20 cellular contexts compared by ENCODE assay signal in genomic region chr15:86115138-86115801, GRCh38. TPM values are rescaled to one million over a fixed set of nuclear protein-coding genes. Genes with fewer than 3 reads are reported as not detected.
DNase-seq lines count a peak whose midpoint lies in the region; ATAC-seq, FAIRE-seq and TF ChIP-seq lines count a peak whose summit lies in the region.
"Had no signal": no experiment of that assay in that cellular context is flagged by ENCODE, and none has a peak within 500 bp of the region (broad histone marks: within the 10 kb centered on the region; RNA-seq: fewer than 3 reads in every experiment).

No MANE protein-coding gene starts in this region.

- TF ChIP-seq RAD21 in A549 (conservative IDR thresholded peaks at IDR 0.05 in 1 of 2, IDR thresholded peaks at IDR 0.05 in 1 of 2): peak in 1 of 2 experiments; percentile 39; a peak in 2 of 5 replicates

- H3K4me1 ChIP-seq in A549: no peaks in the 10 kb centered on the region
- H3K4me1 ChIP-seq: upper lobe of left lung had no signal

- no peak overlapping the region for H3K4me2 ChIP-seq in A549

- no peak overlapping the region for H3K27ac ChIP-seq in A549
- H3K27ac ChIP-seq: GM23248, HL-60, upper lobe of left lung had no signal

- H3K9me3 Mint-ChIP-seq in WTC11: peaks cover 14% of the 10 kb centered on the region
- H3K9me3 Mint-ChIP-seq: naive thymus-derived CD4-positive, alpha-beta T cell had no signal

- H3K36me3 Mint-ChIP-seq in WTC11: peaks cover 11% of the 10 kb centered on the region
- H3K36me3 Mint-ChIP-seq: activated naive CD8-positive, alpha-beta T cell; naive thymus-derived CD4-positive, alpha-beta T cell had no signal

- H3K4me3 ChIP-seq in A549: no peak overlapping the region
- H3K4me3 ChIP-seq in Jurkat, Clone E6-1 (ENCODE audit: low read length): no peak overlapping the region
- H3K4me3 ChIP-seq: GM23248, upper lobe of left lung had no signal

- H3K27me3 Mint-ChIP-seq in WTC11 (ENCODE audit: low read depth): no peaks in the 10 kb centered on the region

- H3K27ac Mint-ChIP-seq in WTC11: no peak overlapping the region
- H3K27ac Mint-ChIP-seq: activated naive CD8-positive, alpha-beta T cell; naive thymus-derived CD4-positive, alpha-beta T cell had no signal

- H3K9me3 ChIP-seq in A549: no peaks in the 10 kb centered on the region
- H3K9me3 ChIP-seq: upper lobe of left lung had no signal

- FAIRE-seq in A549 (lab: Jason Lieb, UNC): no peak
- FAIRE-seq: keratinocyte, TTC549 had no signal

- DNase-seq in A549 (ENCODE audit: low read depth in 1 of 2, low spot score in 1 of 2) (no peak), WTC11 (ENCODE audit: low spot score) (no peak), midbrain (lab: John Stamatoyannopoulos, UW) (peak; percentile 0), NCI-H748 treated with DMSO at 0.1 percent for 48 hours (lab: John Stamatoyannopoulos, UW) (no peak), NOMO-1 (lab: John Stamatoyannopoulos, UW; ENCODE audit: unreplicated experiment in 2 of 2) (no peak)
- DNase-seq in Jurkat, Clone E6-1 (ENCODE audit: low read depth, low spot score): peak; percentile 48
- DNase-seq: cortex of kidney; GM23248; naive thymus-derived CD4-positive, alpha-beta T cell; NCI-H510A; SHP77 treated with DMSO at 0.1 percent for 48 hours; stimulated activated CD4-positive, alpha-beta T cell treated with anti-CD3 and anti-CD28 coated beads, Interleukin-12 subunit alpha, Interleukin-12 subunit beta, amount 100 ng/mL, for 4 hours; upper lobe of left lung had no signal

- no peak for TF ChIP-seq EP300 in A549 (IDR thresholded peaks at IDR 0.05)

- POLR2A ChIA-PET in A549 (lab: Yijun Ruan, JAX): no interaction called here
- POLR2A ChIA-PET in WTC11 (lab: Charles Lee): no interaction called here

- no peak for TF ChIP-seq POLR2A in A549 (IDR thresholded peaks at IDR 0.05; ENCODE audit: low read length)

- no peak for TF ChIP-seq CTCF in A549 (IDR thresholded peaks at IDR 0.05)
- no peak for TF ChIP-seq CTCF in WTC11 (IDR thresholded peaks at IDR 0.05)

- CTCF ChIA-PET in A549 (lab: Yijun Ruan, JAX): interaction anchor here (1.3 kb wide), 1 partner anchor 32 kb away, joined by 3 read pairs; no protein-coding TSS in a partner anchor
- CTCF ChIA-PET in WTC11 (lab: Charles Lee): interaction anchor here (0.7 kb wide), 1 partner anchor 116 kb away, joined by 3 read pairs; no protein-coding TSS in a partner anchor

- no peak overlapping the region for H3K4me3 Mint-ChIP-seq in WTC11
- H3K4me3 Mint-ChIP-seq: activated naive CD8-positive, alpha-beta T cell; naive thymus-derived CD4-positive, alpha-beta T cell had no signal

- ATAC-seq in A549: peak; percentile 10 to 64; a peak in 3 of 6 replicates
- ATAC-seq in WTC11: peak; percentile 66
- no peak for ATAC-seq in HG02885 (IDR thresholded peaks at IDR 0.05; ENCODE audit: poor library complexity, unreplicated experiment)
- no peak for ATAC-seq in GM21576 (IDR thresholded peaks at IDR 0.05; ENCODE audit: unreplicated experiment)
- ATAC-seq: naive thymus-derived CD4-positive, alpha-beta T cell had no signal

- H3K4me1 Mint-ChIP-seq in WTC11: peaks cover 13% of the 10 kb centered on the region
- H3K4me1 Mint-ChIP-seq: naive thymus-derived CD4-positive, alpha-beta T cell had no signal

- 7% methylated on average over 4 of the region's 4 CpGs for WGBS in A549 (ENCODE audit: missing lambda C conversion rate)

TF ChIP-seq in A549, 52 proteins besides CTCF, POLR2A, EP300 and RAD21:
- TF ChIP-seq KDM5A (IDR thresholded peaks at IDR 0.05): no peak
- no peak for TF ChIP-seq JUNB (IDR thresholded peaks at IDR 0.05)
- no peak for TF ChIP-seq RNF2 (IDR thresholded peaks at IDR 0.05; ENCODE audit: borderline replicate concordance, low read depth)
- TF ChIP-seq MAZ (IDR thresholded peaks at IDR 0.05; ENCODE audit: borderline replicate concordance, low read depth, low read length): no peak
- TF ChIP-seq HES2 (IDR thresholded peaks at IDR 0.05): no peak
- TF ChIP-seq HOXB13 (CRISPR knock-in tag; IDR thresholded peaks at IDR 0.05; ENCODE audit: low read depth): no peak
- TF ChIP-seq FOXS1 (CRISPR knock-in tag; IDR thresholded peaks at IDR 0.05): no peak

TF ChIP-seq in WTC11, 78 proteins besides CTCF, POLR2A, EP300 and RAD21:
- TF ChIP-seq ZNF281 (CRISPR knock-in tag; IDR thresholded peaks at IDR 0.05) (no peak), GABPB1 (CRISPR knock-in tag; IDR thresholded peaks at IDR 0.05) (no peak), MLX (CRISPR knock-in tag; IDR thresholded peaks at IDR 0.05) (no peak), CDX4 (CRISPR knock-in tag; IDR thresholded peaks at IDR 0.05; ENCODE audit: borderline replicate concordance) (no peak), ZNF232 (CRISPR knock-in tag; IDR thresholded peaks at IDR 0.05) (no peak), ZBTB21 (CRISPR knock-in tag; IDR thresholded peaks at IDR 0.05; ENCODE audit: borderline replicate concordance) (no peak), TEAD4 (CRISPR knock-in tag; IDR thresholded peaks at IDR 0.05) (no peak), ERG (CRISPR knock-in tag; IDR thresholded peaks at IDR 0.05) (no peak), IRF2 (CRISPR knock-in tag; IDR thresholded peaks at IDR 0.05; ENCODE audit: borderline replicate concordance, low read depth) (no peak), EMX1 (CRISPR knock-in tag; IDR thresholded peaks at IDR 0.05) (no peak), FOXK1 (CRISPR knock-in tag; IDR thresholded peaks at IDR 0.05) (no peak), NR2C2 (CRISPR knock-in tag; IDR thresholded peaks at IDR 0.05) (no peak), ESRRA (CRISPR knock-in tag; IDR thresholded peaks at IDR 0.05; ENCODE audit: borderline replicate concordance) (no peak), MAX (CRISPR knock-in tag; IDR thresholded peaks at IDR 0.05) (no peak), TEAD1 (CRISPR knock-in tag; IDR thresholded peaks at IDR 0.05) (no peak)
TF ChIP-seq in WTC11: peak in this region for 0.

RNA-seq across cellular contexts. Expression of gene AGBL1, which starts 35.6 kb away (rescaled TPM):
- polyA plus RNA-seq in A549 (2011; rRNA removed) (not detected in 2 replicates), A549 (2017; fragmentation: RNase III; extraction: RNeasy Plus Mini Kit Qiagen cat#74134 plus additional on column Dnase treatment) (not detected in 3 replicates)
- polyA plus RNA-seq in A549 (2012; cell fraction: cytosol; rRNA removed): not detected in 2 replicates
- not detected in 2 replicates for polyA plus RNA-seq in A549 (2012; cell fraction: nucleus; rRNA removed)
- polyA minus RNA-seq in A549 (2011; rRNA and poly(A)+ RNA removed): not detected in 2 replicates
- not detected for polyA plus RNA-seq in Jurkat, Clone E6-1 (2012; ENCODE audit: insufficient read depth, insufficient read length)
- total RNA-seq in WTC11 (2021): 0.07 TPM in 1 of 3 replicates, not detected in the others
- total RNA-seq: GM23248; naive thymus-derived CD4-positive, alpha-beta T cell had no signal
- polyA plus RNA-seq: AG04450; GM23248; keratinocyte; naive thymus-derived CD4-positive, alpha-beta T cell had no signal

Comparison
In these comparisons a context has a peak if more than half of its experiments do, and no peak if none do; other contexts are left out.
1. ATAC-seq: peak in A549 (2 of 2) and WTC11 (single experiment); none in HG02885 (single experiment) and GM21576 (single experiment).
2. DNase-seq: peak in Jurkat, Clone E6-1 (single experiment) and midbrain (single experiment); none in A549 (0 of 2), WTC11 (single experiment), NCI-H748 treated with DMSO at 0.1 percent for 48 hours (single experiment) and NOMO-1 (0 of 2).